Comparison of ENCODE assay signal across 1 cellular context in the genomic region with DNA sequence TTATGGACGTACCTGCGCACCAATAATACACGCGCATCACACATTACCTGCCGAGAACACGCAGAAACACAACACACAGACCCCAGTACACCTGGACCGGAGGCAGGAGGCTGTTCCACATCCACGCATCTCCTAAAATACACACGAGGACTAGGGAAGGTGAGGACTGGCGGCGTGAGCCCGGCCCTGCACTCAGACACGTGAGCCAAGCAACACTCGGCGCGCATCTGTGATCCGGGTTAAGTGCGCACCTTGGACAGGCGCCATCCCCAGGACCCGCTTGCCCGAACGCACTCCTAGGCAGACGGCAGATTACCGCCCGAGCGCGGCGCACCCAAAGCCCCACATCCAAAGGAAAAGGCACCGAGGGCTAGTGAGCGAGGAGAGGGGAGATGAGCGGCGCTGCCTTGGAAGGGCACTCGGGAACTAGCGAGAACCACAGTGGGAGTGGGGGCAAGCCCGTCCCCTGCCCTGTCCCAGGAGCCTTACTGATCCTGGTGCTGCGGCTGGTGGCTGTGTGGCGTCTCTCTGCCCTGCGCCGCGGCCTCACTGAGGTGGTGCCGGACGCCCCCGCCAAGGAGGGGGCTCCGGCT.
TF ChIP-seq lines count a peak whose summit lies in the region.

No MANE protein-coding gene starts in this region.

TF ChIP-seq in endothelial cell of umbilical vein, 7 proteins besides CTCF, POLR2A, EP300 and RAD21:
- TF ChIP-seq FOS (IDR thresholded peaks at IDR 0.05; ENCODE audit: borderline replicate concordance, insufficient read depth, low read length) (no peak), EZH2 (IDR thresholded peaks at IDR 0.05; ENCODE audit: borderline replicate concordance, low read depth, low read length, severe bottlenecking) (peak; percentile 89)
